ENCODE assay signal across 9 cellular contexts in the genomic region with DNA sequence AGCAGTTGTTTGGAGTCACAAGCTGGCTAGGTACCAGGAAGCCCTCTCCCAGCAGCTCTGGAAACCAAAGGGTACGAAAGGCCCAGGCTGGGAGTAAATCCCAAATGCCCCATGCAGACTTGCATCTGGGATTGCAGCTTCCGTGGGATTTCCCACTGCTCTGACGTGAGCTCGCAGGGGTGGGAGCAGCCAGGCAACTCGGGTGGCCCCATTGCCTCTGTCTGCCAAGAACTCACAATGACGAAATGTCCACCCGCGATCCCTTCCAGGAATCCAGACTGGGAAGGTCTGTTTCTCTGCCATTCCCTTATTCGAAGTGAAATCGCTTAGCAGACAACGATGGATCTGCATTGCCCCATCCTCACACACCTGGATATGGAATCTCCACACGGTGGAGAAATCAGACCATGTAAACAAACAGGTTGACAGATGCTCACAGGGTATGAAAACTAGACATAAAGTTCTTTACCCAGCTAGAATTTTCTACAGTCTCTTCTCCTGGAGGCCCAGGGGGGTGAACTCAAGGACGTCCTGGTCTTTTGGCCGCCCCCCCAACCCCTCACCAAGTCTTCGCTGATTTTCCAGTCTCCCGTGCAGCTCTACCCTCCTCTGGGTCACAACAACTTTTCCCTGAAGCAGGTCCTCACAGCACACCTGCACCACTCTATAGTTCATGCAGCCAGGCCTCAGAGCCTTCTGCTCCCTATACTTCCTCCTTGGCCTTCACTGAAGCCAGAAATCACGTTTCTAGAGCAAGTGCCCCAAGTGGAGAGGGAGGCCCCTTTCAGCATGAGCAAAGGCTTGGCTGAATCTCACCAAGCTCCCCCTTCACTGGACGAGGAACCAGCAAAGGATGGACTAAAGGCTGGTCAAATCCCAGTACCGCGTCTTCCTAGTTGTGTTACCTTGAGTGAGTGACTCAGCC. TPM values are rescaled to one million over a fixed set of nuclear protein-coding genes. Genes with fewer than 3 reads are reported as not detected.
DNase-seq lines count a peak whose midpoint lies in the region; ATAC-seq and TF ChIP-seq lines count a peak whose summit lies in the region.
"Had no signal": no experiment of that assay in that cellular context is flagged by ENCODE, and none has a peak within 500 bp of the region (broad histone marks: within the 10 kb centered on the region; RNA-seq: fewer than 3 reads in every experiment).

No MANE protein-coding gene starts in this region.

- H3K4me3 ChIP-seq in WERI-Rb-1 (ENCODE audit: low read depth, low read length) = no peak overlapping the region

- H3K36me3 ChIP-seq in WERI-Rb-1 = no peaks in the 10 kb centered on the region

- no peaks in the 10 kb centered on the region for H3K27me3 ChIP-seq in WERI-Rb-1 (ENCODE audit: insufficient read depth, low read depth, severe bottlenecking)

- DNase-seq in NCI-H510A treated with DMSO at 0.1 percent for 48 hours (lab: John Stamatoyannopoulos, UW) (peak; percentile 23), NCI-H510A (lab: John Stamatoyannopoulos, UW) (no peak), Right ventricle myocardium superior (peak; percentile 83), omental fat pad (ENCODE audit: low spot score) (no peak), NCI-H2171 treated with DMSO at 0.1 percent for 48 hours (lab: John Stamatoyannopoulos, UW) (no peak), DMS79 treated with DMSO at 0.1 percent for 48 hours (lab: John Stamatoyannopoulos, UW) (no peak), WERI-Rb-1 (no peak)
- DNase-seq: T-cell had no signal

- H3K27ac ChIP-seq in WERI-Rb-1 = no peak overlapping the region

- peaks cover 2% of the 10 kb centered on the region for H3K9me3 ChIP-seq in WERI-Rb-1 (ENCODE audit: severe bottlenecking)

- TF ChIP-seq CTCF in omental fat pad (IDR thresholded peaks at IDR 0.05) (no peak), WERI-Rb-1 (IDR thresholded peaks at IDR 0.05; ENCODE audit: low read depth, low read length) (no peak)

- intact Hi-C loops in Right ventricle myocardium superior (cut with DNase I) = no loop called here

- ATAC-seq in Right ventricle myocardium superior (ENCODE audit: poor library complexity) (peak; percentile 68), omental fat pad (ENCODE audit: low FRiP score) (peak; percentile 69), GM19023 (IDR thresholded peaks at IDR 0.05; ENCODE audit: unreplicated experiment) (no peak)
- ATAC-seq: T-cell had no signal

RNA-seq across cellular contexts. Expression of gene SH3PXD2A, which starts 20.0 kb away (rescaled TPM):
- total RNA-seq in Right ventricle myocardium superior (27.0 TPM), omental fat pad (10 to 100 TPM; 21.0 to 36.3 (median 22.5) TPM)

Comparison
In these comparisons a context has a peak if more than half of its experiments do, and no peak if none do; other contexts are left out.
1. DNase-seq: peak in NCI-H510A treated with DMSO at 0.1 percent for 48 hours (single experiment) and Right ventricle myocardium superior (single experiment); none in NCI-H510A (single experiment), omental fat pad (single experiment), NCI-H2171 treated with DMSO at 0.1 percent for 48 hours (single experiment), DMS79 treated with DMSO at 0.1 percent for 48 hours (single experiment) and WERI-Rb-1 (single experiment).